1 cellular context compared by ENCODE assay signal in the genomic region with DNA sequence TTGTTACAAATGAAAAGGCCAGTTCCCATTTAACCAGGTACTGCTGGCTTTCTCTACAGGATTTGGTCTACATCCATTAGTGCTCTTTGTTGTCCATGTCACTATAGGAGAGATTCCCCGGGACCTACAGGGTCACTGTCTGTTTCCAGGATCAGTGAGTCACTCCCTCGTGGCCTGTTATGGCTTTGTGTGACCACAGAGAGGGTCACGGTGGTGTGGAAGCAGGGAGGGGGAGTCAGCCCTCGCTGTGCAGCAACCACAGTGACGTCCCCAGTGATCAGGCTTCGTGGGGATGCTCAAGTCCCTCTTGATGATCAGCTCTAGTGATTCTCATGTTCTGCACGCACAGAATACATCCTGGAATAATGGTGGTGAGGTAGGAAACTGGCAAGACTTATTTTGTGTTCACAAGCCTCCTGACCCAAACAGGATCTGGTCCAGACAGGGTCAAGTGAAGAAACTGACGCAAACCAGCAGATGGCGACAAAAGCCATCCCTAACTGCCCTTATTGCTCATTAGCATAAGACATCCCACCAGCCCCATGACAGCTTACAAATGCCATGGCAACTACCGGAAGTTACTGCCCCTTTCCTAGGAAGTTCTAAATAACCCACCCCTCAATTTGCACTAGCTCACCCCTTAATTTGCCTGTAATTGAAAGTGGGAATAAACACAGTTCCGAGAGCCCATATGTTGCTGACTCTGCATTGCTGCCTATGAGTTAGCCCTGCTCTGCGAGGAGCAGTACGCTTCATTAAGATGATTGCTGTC.
TF ChIP-seq lines count a peak whose summit lies in the region.

No MANE protein-coding gene starts in this region.

TF ChIP-seq in GM23338, 12 proteins besides CTCF, POLR2A, EP300 and RAD21:
- TF ChIP-seq, protein P1, sequence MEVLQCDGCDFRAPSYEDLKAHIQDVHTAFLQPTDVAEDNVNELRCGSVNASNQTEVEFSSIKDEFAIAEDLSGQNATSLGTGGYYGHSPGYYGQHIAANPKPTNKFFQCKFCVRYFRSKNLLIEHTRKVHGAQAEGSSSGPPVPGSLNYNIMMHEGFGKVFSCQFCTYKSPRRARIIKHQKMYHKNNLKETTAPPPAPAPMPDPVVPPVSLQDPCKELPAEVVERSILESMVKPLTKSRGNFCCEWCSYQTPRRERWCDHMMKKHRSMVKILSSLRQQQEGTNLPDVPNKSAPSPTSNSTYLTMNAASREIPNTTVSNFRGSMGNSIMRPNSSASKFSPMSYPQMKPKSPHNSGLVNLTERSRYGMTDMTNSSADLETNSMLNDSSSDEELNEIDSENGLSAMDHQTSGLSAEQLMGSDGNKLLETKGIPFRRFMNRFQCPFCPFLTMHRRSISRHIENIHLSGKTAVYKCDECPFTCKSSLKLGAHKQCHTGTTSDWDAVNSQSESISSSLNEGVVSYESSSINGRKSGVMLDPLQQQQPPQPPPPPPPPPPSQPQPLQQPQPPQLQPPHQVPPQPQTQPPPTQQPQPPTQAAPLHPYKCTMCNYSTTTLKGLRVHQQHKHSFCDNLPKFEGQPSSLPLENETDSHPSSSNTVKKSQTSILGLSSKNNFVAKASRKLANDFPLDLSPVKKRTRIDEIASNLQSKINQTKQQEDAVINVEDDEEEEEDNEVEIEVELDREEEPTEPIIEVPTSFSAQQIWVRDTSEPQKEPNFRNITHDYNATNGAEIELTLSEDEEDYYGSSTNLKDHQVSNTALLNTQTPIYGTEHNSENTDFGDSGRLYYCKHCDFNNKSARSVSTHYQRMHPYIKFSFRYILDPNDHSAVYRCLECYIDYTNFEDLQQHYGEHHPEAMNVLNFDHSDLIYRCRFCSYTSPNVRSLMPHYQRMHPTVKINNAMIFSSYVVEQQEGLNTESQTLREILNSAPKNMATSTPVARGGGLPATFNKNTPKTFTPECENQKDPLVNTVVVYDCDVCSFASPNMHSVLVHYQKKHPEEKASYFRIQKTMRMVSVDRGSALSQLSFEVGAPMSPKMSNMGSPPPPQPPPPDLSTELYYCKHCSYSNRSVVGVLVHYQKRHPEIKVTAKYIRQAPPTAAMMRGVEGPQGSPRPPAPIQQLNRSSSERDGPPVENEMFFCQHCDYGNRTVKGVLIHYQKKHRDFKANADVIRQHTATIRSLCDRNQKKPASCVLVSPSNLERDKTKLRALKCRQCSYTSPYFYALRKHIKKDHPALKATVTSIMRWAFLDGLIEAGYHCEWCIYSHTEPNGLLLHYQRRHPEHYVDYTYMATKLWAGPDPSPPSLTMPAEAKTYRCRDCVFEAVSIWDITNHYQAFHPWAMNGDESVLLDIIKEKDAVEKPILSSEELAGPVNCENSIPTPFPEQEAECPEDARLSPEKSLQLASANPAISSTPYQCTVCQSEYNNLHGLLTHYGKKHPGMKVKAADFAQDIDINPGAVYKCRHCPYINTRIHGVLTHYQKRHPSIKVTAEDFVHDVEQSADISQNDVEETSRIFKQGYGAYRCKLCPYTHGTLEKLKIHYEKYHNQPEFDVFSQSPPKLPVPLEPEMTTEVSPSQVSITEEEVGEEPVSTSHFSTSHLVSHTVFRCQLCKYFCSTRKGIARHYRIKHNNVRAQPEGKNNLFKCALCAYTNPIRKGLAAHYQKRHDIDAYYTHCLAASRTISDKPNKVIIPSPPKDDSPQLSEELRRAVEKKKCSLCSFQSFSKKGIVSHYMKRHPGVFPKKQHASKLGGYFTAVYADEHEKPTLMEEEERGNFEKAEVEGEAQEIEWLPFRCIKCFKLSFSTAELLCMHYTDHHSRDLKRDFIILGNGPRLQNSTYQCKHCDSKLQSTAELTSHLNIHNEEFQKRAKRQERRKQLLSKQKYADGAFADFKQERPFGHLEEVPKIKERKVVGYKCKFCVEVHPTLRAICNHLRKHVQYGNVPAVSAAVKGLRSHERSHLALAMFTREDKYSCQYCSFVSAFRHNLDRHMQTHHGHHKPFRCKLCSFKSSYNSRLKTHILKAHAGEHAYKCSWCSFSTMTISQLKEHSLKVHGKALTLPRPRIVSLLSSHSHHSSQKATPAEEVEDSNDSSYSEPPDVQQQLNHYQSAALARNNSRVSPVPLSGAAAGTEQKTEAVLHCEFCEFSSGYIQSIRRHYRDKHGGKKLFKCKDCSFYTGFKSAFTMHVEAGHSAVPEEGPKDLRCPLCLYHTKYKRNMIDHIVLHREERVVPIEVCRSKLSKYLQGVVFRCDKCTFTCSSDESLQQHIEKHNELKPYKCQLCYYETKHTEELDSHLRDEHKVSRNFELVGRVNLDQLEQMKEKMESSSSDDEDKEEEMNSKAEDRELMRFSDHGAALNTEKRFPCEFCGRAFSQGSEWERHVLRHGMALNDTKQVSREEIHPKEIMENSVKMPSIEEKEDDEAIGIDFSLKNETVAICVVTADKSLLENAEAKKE (CRISPR knock-in tag; IDR thresholded peaks at IDR 0.05): no peak
- TF ChIP-seq JUNB (IDR thresholded peaks at IDR 0.05; ENCODE audit: unreplicated experiment): no peak
- no peak for TF ChIP-seq CREB1 (CRISPR knock-in tag; IDR thresholded peaks at IDR 0.05; ENCODE audit: low read depth)
- TF ChIP-seq, protein P2, sequence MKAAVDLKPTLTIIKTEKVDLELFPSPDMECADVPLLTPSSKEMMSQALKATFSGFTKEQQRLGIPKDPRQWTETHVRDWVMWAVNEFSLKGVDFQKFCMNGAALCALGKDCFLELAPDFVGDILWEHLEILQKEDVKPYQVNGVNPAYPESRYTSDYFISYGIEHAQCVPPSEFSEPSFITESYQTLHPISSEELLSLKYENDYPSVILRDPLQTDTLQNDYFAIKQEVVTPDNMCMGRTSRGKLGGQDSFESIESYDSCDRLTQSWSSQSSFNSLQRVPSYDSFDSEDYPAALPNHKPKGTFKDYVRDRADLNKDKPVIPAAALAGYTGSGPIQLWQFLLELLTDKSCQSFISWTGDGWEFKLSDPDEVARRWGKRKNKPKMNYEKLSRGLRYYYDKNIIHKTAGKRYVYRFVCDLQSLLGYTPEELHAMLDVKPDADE (IDR thresholded peaks at IDR 0.05): no peak
- TF ChIP-seq EZH2 (IDR thresholded peaks at IDR 0.05; ENCODE audit: low read depth, unreplicated experiment): no peak
